Comparison of ENCODE assay signal across 21 cellular contexts in genomic region chr2:176463527-176463926, GRCh38.
DNase-seq lines count a peak whose midpoint lies in the region; ATAC-seq, FAIRE-seq and TF ChIP-seq lines count a peak whose summit lies in the region.
"Had no signal": no experiment of that assay in that cellular context is flagged by ENCODE, and none has a peak within 500 bp of the region (broad histone marks: within the 10 kb centered on the region; RNA-seq: fewer than 3 reads in every experiment).

No MANE protein-coding gene starts in this region.

- FAIRE-seq in HepG2 (lab: Jason Lieb, UNC) (no peak), pancreas (lab: Jason Lieb, UNC) (no peak)
- FAIRE-seq: D721Med, GM12878 had no signal

- no peak for TF ChIP-seq CTCF in HepG2 (CRISPR knock-in tag; IDR thresholded peaks at IDR 0.05)
- TF ChIP-seq CTCF in right lobe of liver (IDR thresholded peaks at IDR 0.05), result no peak
- TF ChIP-seq CTCF in nephron progenitor cell (IDR thresholded peaks at IDR 0.05), result no peak
- TF ChIP-seq CTCF in pancreas (IDR thresholded peaks at IDR 0.05), result no peak
- TF ChIP-seq CTCF in sigmoid colon (IDR thresholded peaks at IDR 0.05), result no peak

- no peak overlapping the region for H3K4me3 ChIP-seq in HepG2 (replicated peaks in 1 of 3; ENCODE audit: insufficient read depth in 1 of 3, low read depth in 2 of 3, low read length in 3 of 3)
- no peak overlapping the region for H3K4me3 ChIP-seq in right lobe of liver
- H3K4me3 ChIP-seq in pancreas, result no peak overlapping the region
- no peak overlapping the region for H3K4me3 ChIP-seq in sigmoid colon
- H3K4me3 ChIP-seq: BLaER1 treated with 17β-estradiol and CSF1 and Interleukin-3, amounts not matched to agents 10 nM and 100 nM; GM12878; GM23338 had no signal

- no peak overlapping the region for H3K9ac ChIP-seq in HepG2 (ENCODE audit: insufficient read depth, low read depth, low read length)
- H3K9ac ChIP-seq: BLaER1 treated with 17β-estradiol and CSF1 and Interleukin-3, amounts not matched to agents 10 nM and 100 nM had no signal

- in situ Hi-C loops in HepG2 (cut with HindIII; ENCODE audit: extremely low pct_ligation_motif_present, low pct_unique_long_range_greater_than_20kb), result no loop called here

- no peak for TF ChIP-seq RAD21 in HepG2 (CRISPR knock-in tag; IDR thresholded peaks at IDR 0.05)

- H3K9me3 ChIP-seq in HepG2 (ENCODE audit: low read length), result no peaks in the 10 kb centered on the region
- H3K9me3 ChIP-seq in right lobe of liver, result no peaks in the 10 kb centered on the region
- no peaks in the 10 kb centered on the region for H3K9me3 ChIP-seq in pancreas
- H3K9me3 ChIP-seq in sigmoid colon, result no peaks in the 10 kb centered on the region
- H3K9me3 ChIP-seq: BLaER1 treated with 17β-estradiol and CSF1 and Interleukin-3, amounts not matched to agents 10 nM and 100 nM had no signal

- H3K27ac ChIP-seq in HepG2 (ENCODE audit: extremely low read length, insufficient read depth, low read length), result no peak overlapping the region
- H3K27ac ChIP-seq in right lobe of liver, result no peak overlapping the region
- no peak overlapping the region for H3K27ac ChIP-seq in pancreas
- no peak overlapping the region for H3K27ac ChIP-seq in sigmoid colon
- H3K27ac ChIP-seq: BLaER1 treated with 17β-estradiol and CSF1 and Interleukin-3, amounts not matched to agents 10 nM and 100 nM had no signal

- no peaks in the 10 kb centered on the region for H4K20me1 ChIP-seq in HepG2 (ENCODE audit: insufficient read depth, low read length)
- H4K20me1 ChIP-seq: BLaER1 treated with 17β-estradiol and CSF1 and Interleukin-3, amounts not matched to agents 10 nM and 100 nM had no signal

- no peak for TF ChIP-seq POLR2A in HepG2 (IDR thresholded peaks at IDR 0.05; ENCODE audit: insufficient read depth in 1 of 2, low read depth in 2 of 2, low read length in 2 of 2)
- TF ChIP-seq POLR2A in right lobe of liver (IDR thresholded peaks at IDR 0.05), result no peak
- no peak for TF ChIP-seq POLR2A in sigmoid colon (IDR thresholded peaks at IDR 0.05)

- no peaks in the 10 kb centered on the region for H3K79me2 ChIP-seq in HepG2 (ENCODE audit: insufficient read depth, low read length)

- intact Hi-C loops in HepG2 (cut with micrococcal nuclease; ENCODE audit: unreplicated experiment), result loop anchor here (10.0 kb wide), 1 partner anchor 681 kb away; no protein-coding TSS in a partner anchor
- intact Hi-C loops in right lobe of liver (cut with DNase I), result no loop called here
- intact Hi-C loops in pancreas (cut with DNase I), result no loop called here
- intact Hi-C loops in sigmoid colon (cut with DNase I), result no loop called here

- CTCF ChIA-PET in HepG2 (lab: Yijun Ruan, JAX; ENCODE audit: low intra/inter-chr PET ratio, low total read pairs), result no interaction called here

- H3K36me3 ChIP-seq in HepG2 (replicated peaks in 1 of 2; ENCODE audit: control insufficient read depth in 1 of 2, insufficient read depth in 2 of 2, low read length in 2 of 2), result no peaks in the 10 kb centered on the region
- no peaks in the 10 kb centered on the region for H3K36me3 ChIP-seq in right lobe of liver
- H3K36me3 ChIP-seq in pancreas, result no peaks in the 10 kb centered on the region
- no peaks in the 10 kb centered on the region for H3K36me3 ChIP-seq in sigmoid colon
- H3K36me3 ChIP-seq: BLaER1 treated with 17β-estradiol and CSF1 and Interleukin-3, amounts not matched to agents 10 nM and 100 nM had no signal

- no peak overlapping the region for H3K4me2 ChIP-seq in HepG2 (ENCODE audit: low read depth, low read length)
- H3K4me2 ChIP-seq: BLaER1 treated with 17β-estradiol and CSF1 and Interleukin-3, amounts not matched to agents 10 nM and 100 nM; GM23338 had no signal

- ATAC-seq in HepG2, result no peak
- ATAC-seq in right lobe of liver, result no peak
- no peak for ATAC-seq in pancreas
- ATAC-seq: GM12878, GM23338, HCT116 had no signal

- H3K27me3 Mint-ChIP-seq in nephron progenitor cell (ENCODE audit: low read depth, poor library complexity), result peaks cover 3% of the 10 kb centered on the region

- no peak for TF ChIP-seq EP300 in HepG2 (IDR thresholded peaks at IDR 0.05; ENCODE audit: low read depth in 2 of 2, low read length in 2 of 2)
- TF ChIP-seq EP300 in HepG2 (CRISPR knock-in tag; IDR thresholded peaks at IDR 0.05; ENCODE audit: borderline replicate concordance), result no peak
- TF ChIP-seq EP300 in sigmoid colon (IDR thresholded peaks at IDR 0.05), result no peak

- no peak overlapping the region for H3K4me3 Mint-ChIP-seq in nephron progenitor cell
- H3K4me3 Mint-ChIP-seq: B cell; CD14-positive monocyte; CD4-positive, alpha-beta T cell; CD8-positive, alpha-beta memory T cell; GM23338; H9; HFFc6 had no signal

- H3K36me3 Mint-ChIP-seq in nephron progenitor cell (ENCODE audit: low read depth), result no peaks in the 10 kb centered on the region
- H3K36me3 Mint-ChIP-seq: CD14-positive monocyte; CD8-positive, alpha-beta memory T cell had no signal

- H2AFZ ChIP-seq in HepG2 (ENCODE audit: low read length), result no peak overlapping the region
- H2AFZ ChIP-seq: GM23338 had no signal

- H3K4me1 Mint-ChIP-seq in nephron progenitor cell, result peaks cover 66% of the 10 kb centered on the region
- H3K4me1 Mint-ChIP-seq: B cell; CD14-positive monocyte; CD8-positive, alpha-beta memory T cell had no signal

- POLR2A ChIA-PET in HepG2 (lab: Yijun Ruan, JAX), result no interaction called here

- BruUV-seq in HepG2 (replicated peaks; lab: Mats Ljungman, UMichigan), result no TSS peak

- DNase-seq in HepG2 (ENCODE audit: low spot score) (no peak), right lobe of liver (no peak), NCI-H69 (lab: John Stamatoyannopoulos, UW) (peak; percentile 8), nephron progenitor cell (no peak), pancreas (no peak), sigmoid colon (no peak)
- DNase-seq: CD4-positive, alpha-beta T cell; CD8-positive, alpha-beta memory T cell; DMS 273 treated with DMSO at 0.1 percent for 48 hours; DMS79; EL; GDM1; H9; HFFc6 had no signal

- H3K9me3 Mint-ChIP-seq in nephron progenitor cell, result no peaks in the 10 kb centered on the region
- H3K9me3 Mint-ChIP-seq: CD4-positive, alpha-beta T cell; CD8-positive, alpha-beta memory T cell; GM23338; H9; HFFc6 had no signal

- H3K27me3 ChIP-seq in HepG2 (ENCODE audit: control insufficient read depth in 1 of 2, insufficient read depth in 2 of 2, low read length in 2 of 2) (peaks cover 0 to 23% of the 10 kb centered on the region in 2 experiments; a peak in 2 of 5 replicates), right lobe of liver (no peaks in the 10 kb centered on the region), pancreas (peaks cover 0 to 9% (median 3%) of the 10 kb centered on the region in 4 donors), sigmoid colon (no peaks in the 10 kb centered on the region)
- H3K27me3 ChIP-seq: BLaER1 treated with 17β-estradiol and CSF1 and Interleukin-3, amounts not matched to agents 10 nM and 100 nM had no signal

- 5% methylated on average over 4 of the region's 4 CpGs for WGBS in HepG2 (ENCODE audit: low lambda C conversion rate)
- 79% methylated on average over 4 of the region's 4 CpGs for WGBS in right lobe of liver (ENCODE audit: insufficient coverage, low coverage, low lambda C conversion rate, missing lambda C conversion rate)
- WGBS in pancreas, 2 donors, result 64 to 74% methylated on average over 4 of the region's 4 CpGs
- 89 to 90% methylated on average over 4 of the region's 4 CpGs for WGBS in sigmoid colon, 2 donors

- H3K4me1 ChIP-seq in HepG2 (ENCODE audit: insufficient read depth, low read length), result no peaks in the 10 kb centered on the region
- H3K4me1 ChIP-seq in right lobe of liver, result peaks cover 0 to 14% (median 4%) of the 10 kb centered on the region in 4 donors
- H3K4me1 ChIP-seq in pancreas, result no peaks in the 10 kb centered on the region
- no peaks in the 10 kb centered on the region for H3K4me1 ChIP-seq in sigmoid colon
- H3K4me1 ChIP-seq: BLaER1 treated with 17β-estradiol and CSF1 and Interleukin-3, amounts not matched to agents 10 nM and 100 nM had no signal

- H3K27ac Mint-ChIP-seq in nephron progenitor cell, result peak overlapping the region; percentile 52
- H3K27ac Mint-ChIP-seq: B cell; CD4-positive, alpha-beta T cell; GM23338; H9; HFFc6 had no signal

TF ChIP-seq in HepG2, 621 proteins besides CTCF, POLR2A, EP300 and RAD21:
- TF ChIP-seq ATF7 (IDR thresholded peaks at IDR 0.05) (peak; percentile 13; the same call in 1 of the 2 replicates), ATF7 (CRISPR knock-in tag; IDR thresholded peaks at IDR 0.05) (no peak), ZKSCAN8 (CRISPR knock-in tag; IDR thresholded peaks at IDR 0.05; ENCODE audit: borderline replicate concordance) (no peak)
TF ChIP-seq in HepG2: peak in this region for 1.
